22 cellular contexts compared by ENCODE assay signal in genomic region chr5:77892061-77893010, GRCh38.
DNase-seq lines count a peak whose midpoint lies in the region; ATAC-seq and TF ChIP-seq lines count a peak whose summit lies in the region.
"Had no signal": no experiment of that assay in that cellular context is flagged by ENCODE, and none has a peak within 500 bp of the region (broad histone marks: within the 10 kb centered on the region; RNA-seq: fewer than 3 reads in every experiment).

No MANE protein-coding gene starts in this region.

- H3K4me1 ChIP-seq in Panc1 (ENCODE audit: control insufficient read depth, insufficient read depth, low read length) (peaks cover 22% of the 10 kb centered on the region), mucosa of descending colon (ENCODE audit: low read depth) (no peaks in the 10 kb centered on the region)
- H3K4me1 ChIP-seq: gastrocnemius medialis had no signal

- no peak for TF ChIP-seq CTCF in HFFc6 (IDR thresholded peaks at IDR 0.05)
- no peak for TF ChIP-seq CTCF in Panc1 (IDR thresholded peaks at IDR 0.05)
- TF ChIP-seq CTCF in mucosa of descending colon (IDR thresholded peaks at IDR 0.05) = no peak

- ATAC-seq in activated CD4-positive, alpha-beta T cell treated with anti-CD3 and anti-CD28 coated beads for 36 hours = peak; percentile 60
- peak; percentile 37; the same call in 1 of the 2 replicates for ATAC-seq in Panc1
- peak; percentile 72 for ATAC-seq in mucosa of descending colon
- no peak for ATAC-seq in GM19463 (IDR thresholded peaks at IDR 0.05; ENCODE audit: unreplicated experiment)
- ATAC-seq: CD8-positive, alpha-beta T cell; gastrocnemius medialis had no signal

- H3K9me3 ChIP-seq in Panc1 (ENCODE audit: control insufficient read depth, insufficient read depth, low read depth, low read length) = no peaks in the 10 kb centered on the region
- no peaks in the 10 kb centered on the region for H3K9me3 ChIP-seq in mucosa of descending colon
- H3K9me3 ChIP-seq: gastrocnemius medialis had no signal

- no peaks in the 10 kb centered on the region for H3K36me3 ChIP-seq in Panc1 (ENCODE audit: control insufficient read depth, insufficient read depth, low read length)
- H3K36me3 ChIP-seq in mucosa of descending colon (ENCODE audit: low read depth) = no peaks in the 10 kb centered on the region
- H3K36me3 ChIP-seq: gastrocnemius medialis had no signal

- BruUV-seq in Panc1 (replicated peaks; lab: Mats Ljungman, UMichigan) = no TSS peak

- no peak overlapping the region for H3K4me3 Mint-ChIP-seq in activated CD4-positive, alpha-beta T cell treated with anti-CD3 and anti-CD28 coated beads for 36 hours
- no peak overlapping the region for H3K4me3 Mint-ChIP-seq in activated CD4-positive, alpha-beta T cell treated with anti-CD3 and anti-CD28 coated beads, Interleukin-2, amount 10 ng/mL, durations not matched to agents 24 days and 14 days
- H3K4me3 Mint-ChIP-seq in HFFc6 = no peak overlapping the region; the same call in 1 of the 2 replicates
- H3K4me3 Mint-ChIP-seq: CD8-positive, alpha-beta T cell; naive B cell had no signal

- H3K9me3 Mint-ChIP-seq in activated CD4-positive, alpha-beta T cell treated with anti-CD3 and anti-CD28 coated beads for 36 hours (ENCODE audit: low read depth) = no peaks in the 10 kb centered on the region
- no peaks in the 10 kb centered on the region for H3K9me3 Mint-ChIP-seq in activated CD4-positive, alpha-beta T cell treated with anti-CD3 and anti-CD28 coated beads, Interleukin-2, amount 10 ng/mL, durations not matched to agents 24 days and 14 days
- H3K9me3 Mint-ChIP-seq in HFFc6 = no peaks in the 10 kb centered on the region
- H3K9me3 Mint-ChIP-seq: activated naive CD4-positive, alpha-beta T cell treated with anti-CD3 and anti-CD28 coated beads, Interleukin-2, amount 50 U/mL, for 72 hours; CD8-positive, alpha-beta T cell; naive B cell had no signal

- peak; percentile 24 for DNase-seq in activated CD4-positive, alpha-beta T cell treated with anti-CD3 and anti-CD28 coated beads for 36 hours
- DNase-seq in activated CD4-positive, alpha-beta T cell treated with anti-CD3 and anti-CD28 coated beads, Interleukin-2, amount 10 ng/mL, durations not matched to agents 24 days and 14 days = no peak
- DNase-seq in HFFc6 = no peak
- DNase-seq in Panc1 (ENCODE audit: low read depth, low spot score) = no peak
- DNase-seq in mucosa of descending colon = peak in 1 of 3 donors; percentile 3
- no peak for DNase-seq in HuH-7.5 (ENCODE audit: low spot score)
- DNase-seq in midbrain (lab: John Stamatoyannopoulos, UW) = no peak
- DNase-seq: activated CD4-positive, CD25-positive, alpha-beta regulatory T cell treated with anti-CD3 and anti-CD28 coated beads, Interleukin-2, amount 50 U/mL, for 72 hours; activated T-cell treated with anti-CD3 and anti-CD28 coated beads, Interleukin-2, amount 50 U/mL, for 48 hours; DND-41; effector CD8-positive, alpha-beta T cell; gastrocnemius medialis; Karpas-422; naive B cell; NCI-H1436 treated with DMSO at 0.1 percent for 48 hours; retina; stimulated activated CD4-positive, alpha-beta T cell treated with anti-CD3 and anti-CD28 coated beads, Interleukin-12 subunit alpha, Interleukin-12 subunit beta, amount 100 ng/mL, for 4 hours; T1000; trophoblast cell had no signal

- POLR2A ChIA-PET in activated CD4-positive, alpha-beta T cell treated with anti-CD3 and anti-CD28 coated beads for 36 hours (lab: Charles Lee) = no interaction called here
- POLR2A ChIA-PET in Panc1 (lab: Charles Lee) = no interaction called here

- no peaks in the 10 kb centered on the region for H3K27me3 ChIP-seq in Panc1 (ENCODE audit: control insufficient read depth, insufficient read depth, low read length)
- H3K27me3 ChIP-seq: gastrocnemius medialis had no signal

- peak overlapping the region; percentile 52 for H3K27ac ChIP-seq in Panc1 (ENCODE audit: low read length)
- H3K27ac ChIP-seq: gastrocnemius medialis had no signal

- H3K36me3 Mint-ChIP-seq in activated CD4-positive, alpha-beta T cell treated with anti-CD3 and anti-CD28 coated beads for 36 hours (ENCODE audit: low read depth) = no peaks in the 10 kb centered on the region
- H3K36me3 Mint-ChIP-seq in activated CD4-positive, alpha-beta T cell treated with anti-CD3 and anti-CD28 coated beads, Interleukin-2, amount 10 ng/mL, durations not matched to agents 24 days and 14 days (ENCODE audit: low read depth) = no peaks in the 10 kb centered on the region
- H3K36me3 Mint-ChIP-seq in HFFc6 (ENCODE audit: low read depth) = no peaks in the 10 kb centered on the region
- H3K36me3 Mint-ChIP-seq: activated naive CD4-positive, alpha-beta T cell treated with anti-CD3 and anti-CD28 coated beads, Interleukin-2, amount 50 U/mL, for 72 hours; CD8-positive, alpha-beta T cell; naive B cell had no signal

- H3K27me3 Mint-ChIP-seq in activated CD4-positive, alpha-beta T cell treated with anti-CD3 and anti-CD28 coated beads for 36 hours = peaks cover 3% of the 10 kb centered on the region
- no peaks in the 10 kb centered on the region for H3K27me3 Mint-ChIP-seq in activated CD4-positive, alpha-beta T cell treated with anti-CD3 and anti-CD28 coated beads, Interleukin-2, amount 10 ng/mL, durations not matched to agents 24 days and 14 days
- H3K27me3 Mint-ChIP-seq in HFFc6 (ENCODE audit: insufficient read depth) = peaks cover 1% of the 10 kb centered on the region; the same call in 1 of the 2 replicates

- H3K4me3 ChIP-seq in Panc1 (ENCODE audit: low read depth in 2 of 2, low read length in 2 of 2) = no peak overlapping the region
- no peak overlapping the region for H3K4me3 ChIP-seq in mucosa of descending colon
- H3K4me3 ChIP-seq: gastrocnemius medialis had no signal

- in situ Hi-C loops in Panc1 (cut with HindIII; ENCODE audit: low pct_unique_long_range_greater_than_20kb, low sequenced_read_pairs) = no loop called here

- H3K27ac Mint-ChIP-seq in activated CD4-positive, alpha-beta T cell treated with anti-CD3 and anti-CD28 coated beads for 36 hours = no peak overlapping the region
- no peak overlapping the region for H3K27ac Mint-ChIP-seq in activated CD4-positive, alpha-beta T cell treated with anti-CD3 and anti-CD28 coated beads, Interleukin-2, amount 10 ng/mL, durations not matched to agents 24 days and 14 days
- H3K27ac Mint-ChIP-seq in HFFc6 = peak overlapping the region; percentile 98
- H3K27ac Mint-ChIP-seq: activated naive CD4-positive, alpha-beta T cell treated with anti-CD3 and anti-CD28 coated beads, Interleukin-2, amount 50 U/mL, for 72 hours; CD8-positive, alpha-beta T cell; naive B cell had no signal

- CTCF ChIA-PET in activated CD4-positive, alpha-beta T cell treated with anti-CD3 and anti-CD28 coated beads for 36 hours (lab: Charles Lee) = no interaction called here
- CTCF ChIA-PET in Panc1 (lab: Charles Lee) = no interaction called here

- intact Hi-C loops in activated CD4-positive, alpha-beta T cell treated with anti-CD3 and anti-CD28 coated beads for 36 hours (cut with DNase I, micrococcal nuclease) = no loop called here
- intact Hi-C loops in activated CD4-positive, alpha-beta T cell treated with anti-CD3 and anti-CD28 coated beads, Interleukin-2, amount 10 ng/mL, durations not matched to agents 24 days and 14 days (cut with micrococcal nuclease) = no loop called here
- intact Hi-C loops in Panc1 (cut with micrococcal nuclease; ENCODE audit: unreplicated experiment) (no loop called here), mucosa of descending colon (cut with DNase I, micrococcal nuclease) (no loop called here)

- H3K4me1 Mint-ChIP-seq in activated CD4-positive, alpha-beta T cell treated with anti-CD3 and anti-CD28 coated beads for 36 hours = peaks cover 9% of the 10 kb centered on the region
- H3K4me1 Mint-ChIP-seq in activated CD4-positive, alpha-beta T cell treated with anti-CD3 and anti-CD28 coated beads, Interleukin-2, amount 10 ng/mL, durations not matched to agents 24 days and 14 days = peaks cover 2% of the 10 kb centered on the region
- peaks cover 31% of the 10 kb centered on the region for H3K4me1 Mint-ChIP-seq in HFFc6 (ENCODE audit: low read depth)
- H3K4me1 Mint-ChIP-seq: naive B cell had no signal
